Comparison of ENCODE assay signal across 8 cellular contexts in genomic region chr6:41976794-41977484, GRCh38.
DNase-seq lines count a peak whose midpoint lies in the region; ATAC-seq lines count a peak whose summit lies in the region.

No MANE protein-coding gene starts in this region.

- no peaks in the 10 kb centered on the region for H3K27me3 Mint-ChIP-seq in activated naive CD4-positive, alpha-beta T cell treated with anti-CD3 and anti-CD28 coated beads, Interleukin-2, amount 10 ng/mL, durations not matched to agents 7 days and 5 days

- peak; percentile 96 for ATAC-seq in stimulated activated naive CD8-positive, alpha-beta T cell treated with anti-CD3 and anti-CD28 coated beads, Interleukin-15, Interleukin-2, amounts not matched to agents 100 U/mL and 50 U/mL, for 24 hours
- ATAC-seq in HG03280 (IDR thresholded peaks at IDR 0.05; ENCODE audit: unreplicated experiment), result no peak
- no peak for ATAC-seq in HG02970 (IDR thresholded peaks at IDR 0.05; ENCODE audit: low FRiP score, unreplicated experiment)

- no peak overlapping the region for H3K4me3 Mint-ChIP-seq in activated naive CD4-positive, alpha-beta T cell treated with anti-CD3 and anti-CD28 coated beads, Interleukin-2, amount 10 ng/mL, durations not matched to agents 7 days and 5 days

- peaks cover 3% of the 10 kb centered on the region for H3K9me3 Mint-ChIP-seq in activated naive CD4-positive, alpha-beta T cell treated with anti-CD3 and anti-CD28 coated beads, Interleukin-2, amount 10 ng/mL, durations not matched to agents 7 days and 5 days

- no peak overlapping the region for H3K27ac Mint-ChIP-seq in activated naive CD4-positive, alpha-beta T cell treated with anti-CD3 and anti-CD28 coated beads, Interleukin-2, amount 10 ng/mL, durations not matched to agents 7 days and 5 days

- CTCF ChIA-PET in activated naive CD4-positive, alpha-beta T cell treated with anti-CD3 and anti-CD28 coated beads, Interleukin-2, amount 10 ng/mL, durations not matched to agents 7 days and 5 days (lab: Charles Lee), result interaction anchor here (0.9 to 2.0 kb wide), 2 partner anchors 10 to 64 kb away, joined by 3 to 4 read pairs; no protein-coding TSS in a partner anchor

- peaks cover 52% of the 10 kb centered on the region for H3K4me1 Mint-ChIP-seq in activated naive CD4-positive, alpha-beta T cell treated with anti-CD3 and anti-CD28 coated beads, Interleukin-2, amount 10 ng/mL, durations not matched to agents 7 days and 5 days

- H3K36me3 Mint-ChIP-seq in activated naive CD4-positive, alpha-beta T cell treated with anti-CD3 and anti-CD28 coated beads, Interleukin-2, amount 10 ng/mL, durations not matched to agents 7 days and 5 days, result peaks cover 21% of the 10 kb centered on the region

- DNase-seq in activated naive CD4-positive, alpha-beta T cell treated with Interleukin-2 at 50 U/mL for 16 hours, result peak; percentile 36
- no peak for DNase-seq in activated naive CD4-positive, alpha-beta T cell treated with anti-CD3 and anti-CD28 coated beads, Interleukin-2, amount 10 ng/mL, durations not matched to agents 7 days and 5 days
- DNase-seq in activated CD4-positive, alpha-beta T cell treated with anti-CD3 and anti-CD28 coated beads for 48 hours, result peak; percentile 55
- DNase-seq in fibroblast of peridontal ligament (ENCODE audit: extremely low read depth), result peak; percentile 35
- peak; percentile 51 for DNase-seq in stimulated activated naive CD8-positive, alpha-beta T cell treated with anti-CD3 and anti-CD28 coated beads, Interleukin-15, Interleukin-2, amounts not matched to agents 100 U/mL and 50 U/mL, for 24 hours
- no peak for DNase-seq in GOT3 (lab: John Stamatoyannopoulos, UW)

Comparison
In these comparisons a context has a peak if more than half of its experiments do, and no peak if none do; other contexts are left out.
1. DNase-seq: peak in activated naive CD4-positive, alpha-beta T cell treated with Interleukin-2 at 50 U/mL for 16 hours (single experiment), activated CD4-positive, alpha-beta T cell treated with anti-CD3 and anti-CD28 coated beads for 48 hours (single experiment), fibroblast of peridontal ligament (single experiment) and stimulated activated naive CD8-positive, alpha-beta T cell treated with anti-CD3 and anti-CD28 coated beads, Interleukin-15, Interleukin-2, amounts not matched to agents 100 U/mL and 50 U/mL, for 24 hours (single experiment); none in activated naive CD4-positive, alpha-beta T cell treated with anti-CD3 and anti-CD28 coated beads, Interleukin-2, amount 10 ng/mL, durations not matched to agents 7 days and 5 days (single experiment) and GOT3 (single experiment).